ENCODE assay signal across 11 cellular contexts in genomic region chr20:10519361-10520048, GRCh38.
A peak's percentile ranks its signal among the peaks of the same experiment; 100 is the strongest.
DNase-seq lines count a peak whose midpoint lies in the region; ATAC-seq and TF ChIP-seq lines count a peak whose summit lies in the region.
"Had no signal": no experiment of that assay in that cellular context is flagged by ENCODE, and none has a peak within 500 bp of the region (broad histone marks: within the 10 kb centered on the region; RNA-seq: fewer than 3 reads in every experiment).

No MANE protein-coding gene starts in this region.

- H3K14ac ChIP-seq in neuronal stem cell (ENCODE audit: low read length): no peak overlapping the region

- CTCF ChIA-PET in activated CD4-positive, alpha-beta T cell treated with anti-CD3 and anti-CD28 coated beads, Interleukin-2, amount 10 ng/mL, durations not matched to agents 7 days and 5 days (lab: Charles Lee): no interaction called here

- H3K9ac ChIP-seq in neuronal stem cell (ENCODE audit: low read depth, low read length, poor library complexity): no peak overlapping the region

- H3K23ac ChIP-seq in neuronal stem cell (ENCODE audit: low read depth, low read length, poor library complexity): no peak overlapping the region

- no peak overlapping the region for H2BK15ac ChIP-seq in neuronal stem cell (ENCODE audit: low read length)

- no peaks in the 10 kb centered on the region for H3K79me1 ChIP-seq in neuronal stem cell (ENCODE audit: low read depth, low read length)

- no peak overlapping the region for H2AK5ac ChIP-seq in neuronal stem cell (ENCODE audit: low read depth, low read length)

- in situ Hi-C loops in GM13977 (cut with MboI; ENCODE audit: low pct_unique_long_range_greater_than_20kb, low sequenced_read_pairs, unreplicated experiment): no loop called here

- no peak overlapping the region for H2BK12ac ChIP-seq in neuronal stem cell (ENCODE audit: low read length)

- peak; percentile 27 for DNase-seq in activated CD4-positive, alpha-beta T cell treated with anti-CD3 and anti-CD28 coated beads, Interleukin-2, amount 10 ng/mL, durations not matched to agents 7 days and 5 days
- no peak for DNase-seq in activated CD4-positive, alpha-beta T cell treated with anti-CD3 and anti-CD28 coated beads, Interleukin-2, amount 50 U/mL, for 4 hours
- DNase-seq in HFF-Myc (ENCODE audit: extremely low read depth, low read depth): peak; percentile 49
- DNase-seq in natural killer cell: no peak
- DNase-seq in GM13977 (ENCODE audit: low spot score): no peak
- DNase-seq in neuronal stem cell (ENCODE audit: low spot score): no peak
- DNase-seq: effector memory CD4-positive, alpha-beta T cell; NCI-H524; pancreas had no signal

- intact Hi-C loops in natural killer cell (cut with micrococcal nuclease): no loop called here

- H2BK5ac ChIP-seq in neuronal stem cell (ENCODE audit: low read length): no peak overlapping the region

- TF ChIP-seq CTCF in HFF-Myc (IDR thresholded peaks at IDR 0.05; ENCODE audit: low read depth, low read length, missing control alignments) (no peak), natural killer cell (IDR thresholded peaks at IDR 0.05) (no peak), GM13977 (IDR thresholded peaks at IDR 0.05; ENCODE audit: extremely low read depth, insufficient read depth, missing control alignments) (no peak)

- H2AFZ ChIP-seq in neuronal stem cell (ENCODE audit: low read length): no peak overlapping the region

- POLR2A ChIA-PET in activated CD4-positive, alpha-beta T cell treated with anti-CD3 and anti-CD28 coated beads, Interleukin-2, amount 10 ng/mL, durations not matched to agents 7 days and 5 days (lab: Charles Lee): no interaction called here

- ATAC-seq in natural killer cell (peak; percentile 44 to 59 (median 52)), HG03025 (IDR thresholded peaks at IDR 0.05; ENCODE audit: low FRiP score, unreplicated experiment) (no peak)
- ATAC-seq: pancreas had no signal

- no peak overlapping the region for H4K91ac ChIP-seq in neuronal stem cell (ENCODE audit: low read depth, low read length, poor library complexity)

- H3K4me3 ChIP-seq in HFF-Myc (replicated peaks; ENCODE audit: low read depth, low read length): no peak overlapping the region
- no peak overlapping the region for H3K4me3 ChIP-seq in neuronal stem cell (ENCODE audit: low read length in 2 of 2)
- H3K4me3 ChIP-seq: pancreas had no signal

- no peak overlapping the region for H3K27ac ChIP-seq in neuronal stem cell (replicated peaks; ENCODE audit: low read length)
- H3K27ac ChIP-seq: pancreas had no signal

- H3K4me3 Mint-ChIP-seq in activated CD4-positive, alpha-beta T cell treated with anti-CD3 and anti-CD28 coated beads, Interleukin-2, amount 10 ng/mL, durations not matched to agents 7 days and 5 days: no peak overlapping the region
- H3K4me3 Mint-ChIP-seq in T-helper 1 cell treated with Interleukin-12 subunit alpha and Interleukin-12 subunit beta and Interleukin-4 antibody, amounts not matched to agents 30 μg/mL and 1 μg/mL, for 36 hours: no peak overlapping the region
- H3K4me3 Mint-ChIP-seq in natural killer cell: no peak overlapping the region

- no peak overlapping the region for H3K18ac ChIP-seq in neuronal stem cell (ENCODE audit: low read length)

- no peak overlapping the region for H3K4me2 ChIP-seq in neuronal stem cell (ENCODE audit: insufficient read depth, low read length, poor library complexity, severe bottlenecking)

- peaks cover 46% of the 10 kb centered on the region for H3K4me1 Mint-ChIP-seq in activated CD4-positive, alpha-beta T cell treated with anti-CD3 and anti-CD28 coated beads, Interleukin-2, amount 10 ng/mL, durations not matched to agents 7 days and 5 days
- peaks cover 36% of the 10 kb centered on the region for H3K4me1 Mint-ChIP-seq in T-helper 1 cell treated with Interleukin-12 subunit alpha and Interleukin-12 subunit beta and Interleukin-4 antibody, amounts not matched to agents 30 μg/mL and 1 μg/mL, for 36 hours (ENCODE audit: low read depth)
- peaks cover 43 to 46% of the 10 kb centered on the region in 2 donors for H3K4me1 Mint-ChIP-seq in natural killer cell

- no peak overlapping the region for H3K4ac ChIP-seq in neuronal stem cell (ENCODE audit: low read length)

- H2BK120ac ChIP-seq in neuronal stem cell (ENCODE audit: low read depth, low read length): no peak overlapping the region

- no CpG with 5 or more reads among the region's 4 CpGs for WGBS in neuronal stem cell (ENCODE audit: extremely low coverage in 2 of 2, insufficient read length in 2 of 2, insufficient replicate concordance in 1 of 2), 2 donors

- peaks cover 2% of the 10 kb centered on the region for H3K9me3 Mint-ChIP-seq in activated CD4-positive, alpha-beta T cell treated with anti-CD3 and anti-CD28 coated beads, Interleukin-2, amount 10 ng/mL, durations not matched to agents 7 days and 5 days
- no peaks in the 10 kb centered on the region for H3K9me3 Mint-ChIP-seq in T-helper 1 cell treated with Interleukin-12 subunit alpha and Interleukin-12 subunit beta and Interleukin-4 antibody, amounts not matched to agents 30 μg/mL and 1 μg/mL, for 36 hours
- no peaks in the 10 kb centered on the region for H3K9me3 Mint-ChIP-seq in natural killer cell

- H3K4me1 ChIP-seq in neuronal stem cell (ENCODE audit: control insufficient read depth in 2 of 2, insufficient read depth in 1 of 2, low read depth in 1 of 2, low read length in 2 of 2): peaks cover 18 to 21% of the 10 kb centered on the region in 2 donors

- no peak overlapping the region for H3K27ac Mint-ChIP-seq in activated CD4-positive, alpha-beta T cell treated with anti-CD3 and anti-CD28 coated beads, Interleukin-2, amount 10 ng/mL, durations not matched to agents 7 days and 5 days
- peak overlapping the region; percentile 47 for H3K27ac Mint-ChIP-seq in T-helper 1 cell treated with Interleukin-12 subunit alpha and Interleukin-12 subunit beta and Interleukin-4 antibody, amounts not matched to agents 30 μg/mL and 1 μg/mL, for 36 hours
- peak overlapping the region in 1 of 2 donors; percentile 20 for H3K27ac Mint-ChIP-seq in natural killer cell

- H3K36me3 Mint-ChIP-seq in activated CD4-positive, alpha-beta T cell treated with anti-CD3 and anti-CD28 coated beads, Interleukin-2, amount 10 ng/mL, durations not matched to agents 7 days and 5 days (ENCODE audit: low read depth): no peaks in the 10 kb centered on the region
- H3K36me3 Mint-ChIP-seq in T-helper 1 cell treated with Interleukin-12 subunit alpha and Interleukin-12 subunit beta and Interleukin-4 antibody, amounts not matched to agents 30 μg/mL and 1 μg/mL, for 36 hours (ENCODE audit: low read depth): peaks cover 3% of the 10 kb centered on the region
- no peaks in the 10 kb centered on the region for H3K36me3 Mint-ChIP-seq in natural killer cell

- peaks cover 0 to 16% of the 10 kb centered on the region in 2 donors for H3K9me3 ChIP-seq in neuronal stem cell (replicated peaks in 1 of 2; ENCODE audit: control insufficient read depth in 2 of 2, insufficient read depth in 1 of 2, low read depth in 1 of 2, low read length in 2 of 2)
- H3K9me3 ChIP-seq: pancreas had no signal

- H3K27me3 Mint-ChIP-seq in activated CD4-positive, alpha-beta T cell treated with anti-CD3 and anti-CD28 coated beads, Interleukin-2, amount 10 ng/mL, durations not matched to agents 7 days and 5 days: no peaks in the 10 kb centered on the region
- no peaks in the 10 kb centered on the region for H3K27me3 Mint-ChIP-seq in T-helper 1 cell treated with Interleukin-12 subunit alpha and Interleukin-12 subunit beta and Interleukin-4 antibody, amounts not matched to agents 30 μg/mL and 1 μg/mL, for 36 hours (ENCODE audit: low read depth)
- no peaks in the 10 kb centered on the region for H3K27me3 Mint-ChIP-seq in natural killer cell (ENCODE audit: low read depth in 2 of 2)

- no peak overlapping the region for H4K8ac ChIP-seq in neuronal stem cell (ENCODE audit: low read depth, low read length)

- no peaks in the 10 kb centered on the region for H3K27me3 ChIP-seq in neuronal stem cell (ENCODE audit: control insufficient read depth in 3 of 3, insufficient read depth in 3 of 3, low read depth in 1 of 3, low read length in 3 of 3)
- H3K27me3 ChIP-seq: pancreas had no signal

- H3K36me3 ChIP-seq in neuronal stem cell (replicated peaks in 1 of 2; ENCODE audit: control insufficient read depth in 2 of 2, insufficient read depth in 2 of 2, low read length in 2 of 2): no peaks in the 10 kb centered on the region
- H3K36me3 ChIP-seq: pancreas had no signal

Comparison
In these comparisons a context has a peak if more than half of its experiments do, and no peak if none do; other contexts are left out.
1. DNase-seq: peak in activated CD4-positive, alpha-beta T cell treated with anti-CD3 and anti-CD28 coated beads, Interleukin-2, amount 10 ng/mL, durations not matched to agents 7 days and 5 days (single experiment) and HFF-Myc (single experiment); none in activated CD4-positive, alpha-beta T cell treated with anti-CD3 and anti-CD28 coated beads, Interleukin-2, amount 50 U/mL, for 4 hours (0 of 2), natural killer cell (single experiment), GM13977 (single experiment) and neuronal stem cell (single experiment).